Comparison of ENCODE assay signal across 8 cellular contexts in genomic region chr7:55526770-55527169, GRCh38.
DNase-seq lines count a peak whose midpoint lies in the region; ATAC-seq and TF ChIP-seq lines count a peak whose summit lies in the region.

No MANE protein-coding gene starts in this region.

- DNase-seq in GM20000 (ENCODE audit: low spot score) (peak; percentile 35), SIG-M5 treated with dmso at 0.1 percent for 504 hours (lab: John Stamatoyannopoulos, UW; ENCODE audit: unreplicated experiment) (peak; percentile 52), nucleus accumbens (lab: John Stamatoyannopoulos, UW) (peak in 41 of 56 donors; percentile 7 to 81 (median 41)), AML-193 (lab: John Stamatoyannopoulos, UW) (no peak), NCI-H187 treated with DMSO at 0.1 percent for 48 hours (lab: John Stamatoyannopoulos, UW) (no peak), DMS79 treated with DMSO at 0.1 percent for 48 hours (lab: John Stamatoyannopoulos, UW) (no peak), foreskin melanocyte (no peak)

- no peak for TF ChIP-seq CTCF in GM20000 (IDR thresholded peaks at IDR 0.05; ENCODE audit: extremely low read depth, missing control alignments)

- ATAC-seq in HG03354 (IDR thresholded peaks at IDR 0.05; ENCODE audit: poor library complexity, severe bottlenecking, unreplicated experiment): peak; percentile 70

Comparison
In these comparisons a context has a peak if more than half of its experiments do, and no peak if none do; other contexts are left out.
1. DNase-seq: peak in GM20000 (single experiment), SIG-M5 treated with dmso at 0.1 percent for 504 hours (single experiment) and nucleus accumbens (41 of 56); none in AML-193 (0 of 2), NCI-H187 treated with DMSO at 0.1 percent for 48 hours (single experiment), DMS79 treated with DMSO at 0.1 percent for 48 hours (single experiment) and foreskin melanocyte (single experiment).